17 cellular contexts compared by ENCODE assay signal in the genomic region with DNA sequence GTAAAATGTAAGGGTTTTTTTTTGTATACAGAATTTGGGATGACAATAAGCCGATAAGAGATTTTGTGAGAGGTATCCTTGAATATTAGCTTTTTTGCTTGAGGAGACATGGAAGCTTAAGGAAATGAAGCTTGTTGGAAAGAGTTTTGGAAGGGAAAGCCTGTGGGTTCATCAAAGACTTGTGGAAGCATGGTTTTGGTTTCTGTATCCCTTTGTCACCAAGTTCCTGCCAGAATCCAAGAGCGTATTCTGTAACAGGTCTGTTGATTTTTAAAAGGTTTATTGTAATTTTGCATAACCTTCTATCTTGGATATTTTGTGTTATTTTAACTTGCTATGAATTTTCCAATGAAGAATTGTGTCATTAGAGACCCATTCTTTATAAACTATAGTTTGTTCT. TPM values are rescaled to one million over a fixed set of nuclear protein-coding genes. Genes with fewer than 3 reads are reported as not detected.
DNase-seq lines count a peak whose midpoint lies in the region; ATAC-seq, FAIRE-seq and TF ChIP-seq lines count a peak whose summit lies in the region.
"Had no signal": no experiment of that assay in that cellular context is flagged by ENCODE, and none has a peak within 500 bp of the region (broad histone marks: within the 10 kb centered on the region; RNA-seq: fewer than 3 reads in every experiment).

No MANE protein-coding gene starts in this region.

- no peaks in the 10 kb centered on the region for H3K9me2 ChIP-seq in GM23338 (ENCODE audit: insufficient read depth)

- DNase-seq in activated naive CD4-positive, alpha-beta T cell treated with anti-CD3 and anti-CD28 coated beads, Interleukin-2, amount 10 ng/mL, durations not matched to agents 7 days and 5 days = no peak
- DNase-seq in activated naive CD4-positive, alpha-beta T cell treated with Interleukin-2 at 50 U/mL for 16 hours = no peak
- DNase-seq in GM23338 (ENCODE audit: low spot score) = no peak
- no peak for DNase-seq in left lobe of liver (ENCODE audit: low spot score)
- no peak for DNase-seq in NCI-H2227 (lab: John Stamatoyannopoulos, UW; ENCODE audit: unreplicated experiment)
- no peak for DNase-seq in frontal cortex (ENCODE audit: low spot score in 2 of 2)
- no peak for DNase-seq in ureter (ENCODE audit: low spot score)
- DNase-seq: DMS153, DMS79, GDM1, GOT3, H9 had no signal

- peaks cover 9% of the 10 kb centered on the region; the same call in 1 of the 2 replicates for H4K20me1 ChIP-seq in GM23338 (replicated peaks; ENCODE audit: insufficient read depth)

- no peak for FAIRE-seq in frontal cortex (lab: Jason Lieb, UNC)
- FAIRE-seq: HepG2 had no signal

- no peak overlapping the region for H2AFZ ChIP-seq in GM23338

- H3K4me3 ChIP-seq in GM23338 = no peak overlapping the region
- H3K4me3 ChIP-seq: BLaER1 treated with 17β-estradiol and CSF1 and Interleukin-3, amounts not matched to agents 10 nM and 100 nM had no signal

- CTCF ChIA-PET in activated naive CD4-positive, alpha-beta T cell treated with anti-CD3 and anti-CD28 coated beads, Interleukin-2, amount 10 ng/mL, durations not matched to agents 7 days and 5 days (lab: Charles Lee) = no interaction called here

- peak overlapping the region; percentile 21 for H3K27ac Mint-ChIP-seq in activated naive CD4-positive, alpha-beta T cell treated with anti-CD3 and anti-CD28 coated beads, Interleukin-2, amount 10 ng/mL, durations not matched to agents 7 days and 5 days
- H3K27ac Mint-ChIP-seq in GM23338 (0 out of 2 replicates have a peak overlapping the region, but pooled peaks have one; percentile 65), nephron (peak overlapping the region; percentile 38 to 85 (median 79))
- H3K27ac Mint-ChIP-seq: B cell had no signal

- ATAC-seq in GM23338 = no peak
- ATAC-seq in left lobe of liver = peak; percentile 63
- ATAC-seq: HepG2 had no signal

- H3K4me3 Mint-ChIP-seq in activated naive CD4-positive, alpha-beta T cell treated with anti-CD3 and anti-CD28 coated beads, Interleukin-2, amount 10 ng/mL, durations not matched to agents 7 days and 5 days = no peak overlapping the region
- no peak overlapping the region for H3K4me3 Mint-ChIP-seq in GM23338
- H3K4me3 Mint-ChIP-seq in nephron = no peak overlapping the region
- H3K4me3 Mint-ChIP-seq: B cell, H9, IgD-negative memory B cell had no signal

- H3K36me3 ChIP-seq in GM23338 (ENCODE audit: insufficient read depth) = peaks cover 18% of the 10 kb centered on the region

- H3K9me3 Mint-ChIP-seq in activated naive CD4-positive, alpha-beta T cell treated with anti-CD3 and anti-CD28 coated beads, Interleukin-2, amount 10 ng/mL, durations not matched to agents 7 days and 5 days = no peaks in the 10 kb centered on the region
- no peaks in the 10 kb centered on the region; the same call in 2 of the 3 replicates for H3K9me3 Mint-ChIP-seq in GM23338
- no peaks in the 10 kb centered on the region for H3K9me3 Mint-ChIP-seq in nephron
- H3K9me3 Mint-ChIP-seq: H9, IgD-negative memory B cell had no signal

- no peaks in the 10 kb centered on the region for H3K27me3 Mint-ChIP-seq in activated naive CD4-positive, alpha-beta T cell treated with anti-CD3 and anti-CD28 coated beads, Interleukin-2, amount 10 ng/mL, durations not matched to agents 7 days and 5 days
- H3K27me3 Mint-ChIP-seq in GM23338 (ENCODE audit: insufficient read depth, low read depth, poor library complexity) (peaks cover 2% of the 10 kb centered on the region), nephron (ENCODE audit: low read depth) (no peaks in the 10 kb centered on the region)
- H3K27me3 Mint-ChIP-seq: B cell, IgD-negative memory B cell had no signal

- H3F3A ChIP-seq in GM23338 (replicated peaks; ENCODE audit: low read depth) = no peaks in the 10 kb centered on the region; the same call in 1 of the 2 replicates

- no peaks in the 10 kb centered on the region for H3K4me1 Mint-ChIP-seq in activated naive CD4-positive, alpha-beta T cell treated with anti-CD3 and anti-CD28 coated beads, Interleukin-2, amount 10 ng/mL, durations not matched to agents 7 days and 5 days
- H3K4me1 Mint-ChIP-seq in GM23338 (no peaks in the 10 kb centered on the region; the same call in 2 of the 3 replicates), nephron (no peaks in the 10 kb centered on the region)
- H3K4me1 Mint-ChIP-seq: B cell, H9 had no signal

- H3K4me1 ChIP-seq in GM23338 (ENCODE audit: insufficient read depth) = no peaks in the 10 kb centered on the region
- H3K4me1 ChIP-seq: BLaER1 treated with 17β-estradiol and CSF1 and Interleukin-3, amounts not matched to agents 10 nM and 100 nM had no signal

- no peak for TF ChIP-seq CTCF in GM23338 (conservative IDR thresholded peaks at IDR 0.05; ENCODE audit: low read depth in 2 of 2)
- no peak for TF ChIP-seq CTCF in nephron (IDR thresholded peaks at IDR 0.05; ENCODE audit: unreplicated experiment in 3 of 3)

- H3K4me2 ChIP-seq in GM23338 = no peak overlapping the region
- H3K4me2 ChIP-seq: BLaER1 treated with 17β-estradiol and CSF1 and Interleukin-3, amounts not matched to agents 10 nM and 100 nM had no signal

- H3K36me3 Mint-ChIP-seq in activated naive CD4-positive, alpha-beta T cell treated with anti-CD3 and anti-CD28 coated beads, Interleukin-2, amount 10 ng/mL, durations not matched to agents 7 days and 5 days = peaks cover 25% of the 10 kb centered on the region
- H3K36me3 Mint-ChIP-seq in GM23338 (ENCODE audit: low read depth) (peaks cover 42% of the 10 kb centered on the region), nephron (ENCODE audit: low read depth) (peaks cover 33% of the 10 kb centered on the region)

- no peak overlapping the region for H3K27ac ChIP-seq in GM23338 (ENCODE audit: low read depth)
- H3K27ac ChIP-seq: BLaER1 treated with 17β-estradiol and CSF1 and Interleukin-3, amounts not matched to agents 10 nM and 100 nM had no signal

- H3K79me2 ChIP-seq in GM23338 (replicated peaks; ENCODE audit: insufficient read depth) = peaks cover 6% of the 10 kb centered on the region

- no peaks in the 10 kb centered on the region for H3K27me3 ChIP-seq in GM23338 (ENCODE audit: insufficient read depth)
- H3K27me3 ChIP-seq: BLaER1 treated with 17β-estradiol and CSF1 and Interleukin-3, amounts not matched to agents 10 nM and 100 nM had no signal

TF ChIP-seq in GM23338, 12 proteins besides CTCF, POLR2A, EP300 and RAD21:
- TF ChIP-seq POLR2AphosphoS5 (IDR thresholded peaks at IDR 0.05; ENCODE audit: low read depth) (no peak), CREB1 (CRISPR knock-in tag; IDR thresholded peaks at IDR 0.05; ENCODE audit: low read depth) (no peak), ZNF331 (CRISPR knock-in tag; IDR thresholded peaks at IDR 0.05; ENCODE audit: low read depth) (no peak), STAT1 (IDR thresholded peaks at IDR 0.05; ENCODE audit: unreplicated experiment) (no peak), EZH2 (IDR thresholded peaks at IDR 0.05; ENCODE audit: low read depth, unreplicated experiment) (no peak)

RNA-seq across cellular contexts. Expression of a gene that starts 38.1 kb away (rescaled TPM):
- total RNA-seq in GM23338 (2014; rRNA removed; shearing (Covaris generic)) = 45.2 and 52.2 TPM in 2 replicates
- 20.2 and 25.0 TPM in 2 replicates for polyA plus RNA-seq in GM23338 (2016; fragmentation: Nextera tagmentation; extraction: Ambion mirVana)
- 68.5 TPM for total RNA-seq in left lobe of liver
- 32.2 TPM for total RNA-seq in frontal cortex
- total RNA-seq in ureter = 44.6 TPM

RNA-seq across cellular contexts. Expression of a gene that starts 38.4 kb away (rescaled TPM):
- 7.5 and 16.3 TPM in 2 replicates for total RNA-seq in GM23338 (2014; rRNA removed; shearing (Covaris generic))
- polyA plus RNA-seq in GM23338 (2016; fragmentation: Nextera tagmentation; extraction: Ambion mirVana) = 37.0 and 47.9 TPM in 2 replicates
- 2.3 TPM for total RNA-seq in left lobe of liver
- 12.2 TPM for total RNA-seq in frontal cortex
- total RNA-seq in ureter = 3.8 TPM

Comparison
In these comparisons a context has a peak if more than half of its experiments do, and no peak if none do; other contexts are left out.
1. H3K27ac Mint-ChIP-seq: peak in every context shown above with its lines; median percentile 79 in nephron; 65 in GM23338; 21 in activated naive CD4-positive, alpha-beta T cell treated with anti-CD3 and anti-CD28 coated beads, Interleukin-2, amount 10 ng/mL, durations not matched to agents 7 days and 5 days.